ENCODE assay signal across 9 cellular contexts in the genomic region with DNA sequence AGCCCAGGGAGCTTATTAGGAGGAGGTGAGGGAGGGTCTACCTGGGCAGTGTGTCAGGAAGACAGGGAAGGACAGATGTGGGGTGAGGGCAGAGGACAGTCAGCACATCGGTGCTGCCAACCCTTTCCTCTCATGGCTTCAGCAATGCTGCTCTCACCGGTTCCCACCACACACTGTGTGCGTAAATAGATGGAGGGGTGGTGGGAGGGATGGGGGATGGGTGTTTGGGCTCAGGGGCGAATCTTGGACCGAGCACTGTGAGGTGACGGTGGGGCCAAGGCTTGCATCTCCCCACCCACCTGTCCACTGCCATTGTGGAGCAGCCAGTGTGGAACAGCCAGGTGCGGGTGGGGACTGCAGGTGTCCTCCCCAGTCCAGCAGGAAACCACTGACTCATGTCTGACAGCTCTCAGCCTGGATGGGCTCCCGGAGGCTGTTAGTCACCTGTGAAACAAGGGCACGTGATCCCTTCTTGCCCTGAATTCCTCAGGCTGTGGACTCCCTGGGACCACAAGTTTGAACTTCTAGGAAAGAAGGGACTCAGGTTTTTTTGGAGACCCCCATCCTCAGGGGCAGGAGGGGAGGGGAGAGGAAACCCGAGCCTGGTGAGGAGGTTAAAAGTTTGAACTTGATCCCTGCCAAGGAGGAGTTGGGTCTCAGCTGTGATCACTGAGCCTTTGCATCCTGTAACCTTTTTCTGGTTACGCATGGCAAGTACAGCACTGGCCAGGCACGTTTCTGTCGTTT. TPM values are rescaled to one million over a fixed set of nuclear protein-coding genes. Genes with fewer than 3 reads are reported as not detected.
DNase-seq lines count a peak whose midpoint lies in the region; ATAC-seq, FAIRE-seq and TF ChIP-seq lines count a peak whose summit lies in the region.
"Had no signal": no experiment of that assay in that cellular context is flagged by ENCODE, and none has a peak within 500 bp of the region (broad histone marks: within the 10 kb centered on the region; RNA-seq: fewer than 3 reads in every experiment).

No MANE protein-coding gene starts in this region.

- H3K36me3 Mint-ChIP-seq in HFFc6 (ENCODE audit: low read depth) = peaks cover 12% of the 10 kb centered on the region; the same call in 1 of the 2 replicates
- H3K36me3 Mint-ChIP-seq in stimulated activated effector memory CD8-positive, alpha-beta T cell treated with anti-CD3 and anti-CD28 coated beads, Interleukin-12 subunit alpha, Interleukin-12 subunit beta, amount 100 ng/mL, for 72 hours = no peaks in the 10 kb centered on the region

- peaks cover 12% of the 10 kb centered on the region for H3K9me3 ChIP-seq in HepG2 (ENCODE audit: low read length)

- H3K4me3 ChIP-seq in HepG2 (replicated peaks in 1 of 3; ENCODE audit: insufficient read depth in 1 of 3, low read depth in 2 of 3, low read length in 3 of 3) = no peak overlapping the region

- H3K9me3 Mint-ChIP-seq in HFFc6 = peaks cover 11% of the 10 kb centered on the region
- no peaks in the 10 kb centered on the region for H3K9me3 Mint-ChIP-seq in stimulated activated effector memory CD8-positive, alpha-beta T cell treated with anti-CD3 and anti-CD28 coated beads, Interleukin-12 subunit alpha, Interleukin-12 subunit beta, amount 100 ng/mL, for 72 hours

- H3K36me3 ChIP-seq in HepG2 (replicated peaks in 1 of 2; ENCODE audit: control insufficient read depth in 1 of 2, insufficient read depth in 2 of 2, low read length in 2 of 2) = no peaks in the 10 kb centered on the region

- no peak overlapping the region for H3K27ac Mint-ChIP-seq in HFFc6
- H3K27ac Mint-ChIP-seq in stimulated activated effector memory CD8-positive, alpha-beta T cell treated with anti-CD3 and anti-CD28 coated beads, Interleukin-12 subunit alpha, Interleukin-12 subunit beta, amount 100 ng/mL, for 72 hours = no peak overlapping the region

- H3K79me2 ChIP-seq in HepG2 (ENCODE audit: insufficient read depth, low read length) = no peaks in the 10 kb centered on the region

- TF ChIP-seq CTCF in HFFc6 (IDR thresholded peaks at IDR 0.05) = no peak
- TF ChIP-seq CTCF in VCaP (conservative IDR thresholded peaks at IDR 0.05) = no peak
- no peak for TF ChIP-seq CTCF in HepG2 (CRISPR knock-in tag; IDR thresholded peaks at IDR 0.05)

- in situ Hi-C loops in HepG2 (cut with HindIII; ENCODE audit: extremely low pct_ligation_motif_present, low pct_unique_long_range_greater_than_20kb) = no loop called here

- no peak for TF ChIP-seq POLR2A in HepG2 (IDR thresholded peaks at IDR 0.05; ENCODE audit: insufficient read depth in 1 of 2, low read depth in 2 of 2, low read length in 2 of 2)

- POLR2A ChIA-PET in HepG2 (lab: Yijun Ruan, JAX) = no interaction called here

- H3K27me3 Mint-ChIP-seq in HFFc6 (ENCODE audit: insufficient read depth) = peaks cover 19% of the 10 kb centered on the region

- H3K27ac ChIP-seq in VCaP = peak overlapping the region; percentile 45
- no peak overlapping the region for H3K27ac ChIP-seq in HepG2 (ENCODE audit: extremely low read length, insufficient read depth, low read length)

- H2AFZ ChIP-seq in HepG2 (ENCODE audit: low read length) = no peak overlapping the region

- no peak overlapping the region for H3K9ac ChIP-seq in HepG2 (ENCODE audit: insufficient read depth, low read depth, low read length)

- no peak overlapping the region for H3K4me2 ChIP-seq in HepG2 (ENCODE audit: low read depth, low read length)

- H3K4me3 Mint-ChIP-seq in HFFc6 = no peak overlapping the region
- no peak overlapping the region for H3K4me3 Mint-ChIP-seq in stimulated activated effector memory CD8-positive, alpha-beta T cell treated with anti-CD3 and anti-CD28 coated beads, Interleukin-12 subunit alpha, Interleukin-12 subunit beta, amount 100 ng/mL, for 72 hours

- DNase-seq in COLO668 (lab: John Stamatoyannopoulos, UW; ENCODE audit: unreplicated experiment) (peak; percentile 85), HFFc6 (peak; percentile 55), HepG2 (ENCODE audit: low spot score) (no peak), middle frontal gyrus (ENCODE audit: extremely low spot score, low spot score) (no peak)
- DNase-seq in effector CD4-positive, alpha-beta T cell = no peak
- no peak for DNase-seq in stimulated activated effector memory CD8-positive, alpha-beta T cell treated with anti-CD3 and anti-CD28 coated beads, Interleukin-12 subunit alpha, Interleukin-12 subunit beta, amount 100 ng/mL, for 72 hours (ENCODE audit: low spot score in 2 of 2)
- DNase-seq: activated CD8-positive, alpha-beta memory T cell treated with anti-CD3 and anti-CD28 coated beads for 24 hours had no signal

- FAIRE-seq in HepG2 (lab: Jason Lieb, UNC) = no peak

- CTCF ChIA-PET in HepG2 (lab: Yijun Ruan, JAX; ENCODE audit: low intra/inter-chr PET ratio, low total read pairs) = no interaction called here

- 23% methylated on average over 12 of the region's 13 CpGs for WGBS in HepG2 (ENCODE audit: low lambda C conversion rate)

- H3K4me1 Mint-ChIP-seq in HFFc6 (ENCODE audit: low read depth) = peaks cover 30% of the 10 kb centered on the region
- H3K4me1 Mint-ChIP-seq in stimulated activated effector memory CD8-positive, alpha-beta T cell treated with anti-CD3 and anti-CD28 coated beads, Interleukin-12 subunit alpha, Interleukin-12 subunit beta, amount 100 ng/mL, for 72 hours = no peaks in the 10 kb centered on the region

- intact Hi-C loops in HepG2 (cut with micrococcal nuclease; ENCODE audit: unreplicated experiment) = no loop called here

- ATAC-seq in HepG2 (no peak), GM19324 (IDR thresholded peaks at IDR 0.05; ENCODE audit: low FRiP score, unreplicated experiment) (no peak)
- no peak for ATAC-seq in stimulated activated effector memory CD8-positive, alpha-beta T cell treated with anti-CD3 and anti-CD28 coated beads, Interleukin-12 subunit alpha, Interleukin-12 subunit beta, amount 100 ng/mL, for 72 hours

- H3K4me1 ChIP-seq in HepG2 (ENCODE audit: insufficient read depth, low read length) = 0 out of 2 replicates have a peak, but pooled peaks cover 6% of the 10 kb centered on the region

- no TSS peak for BruUV-seq in HepG2 (replicated peaks; lab: Mats Ljungman, UMichigan)

- no peaks in the 10 kb centered on the region for H3K27me3 ChIP-seq in HepG2 (ENCODE audit: control insufficient read depth in 1 of 2, insufficient read depth in 2 of 2, low read length in 2 of 2)

- TF ChIP-seq RAD21 in HepG2 (CRISPR knock-in tag; IDR thresholded peaks at IDR 0.05) = no peak

- TF ChIP-seq EP300 in HepG2 (IDR thresholded peaks at IDR 0.05; ENCODE audit: low read depth in 2 of 2, low read length in 2 of 2) (no peak), HepG2 (CRISPR knock-in tag; IDR thresholded peaks at IDR 0.05; ENCODE audit: borderline replicate concordance) (no peak)

- no peaks in the 10 kb centered on the region for H4K20me1 ChIP-seq in HepG2 (ENCODE audit: insufficient read depth, low read length)

RNA-seq across cellular contexts. Expression of a gene that starts 42.7 kb away (rescaled TPM):
- under 1 TPM; 0.05 to 0.73 (median 0.30) TPM for total RNA-seq in HFFc6 (2021; fragmentation: NEBNext Ultra II Directional; extraction: Animal tissue kit (Norgen Biotek cat#: 25700))
- total RNA-seq in HepG2 (2016; rRNA removed; fragmentation: Illumina TruSeq; extraction: Trizol) = 0.07 TPM in 1 of 2 replicates, not detected in the other
- not detected in 2 replicates for total RNA-seq in HepG2 (2016; cell fraction: cytosol; rRNA removed; fragmentation: Illumina TruSeq; extraction: Trizol; ENCODE audit: low read depth)
- total RNA-seq in HepG2 (2016; cell fraction: insoluble cytoplasmic fraction; rRNA removed; fragmentation: Illumina TruSeq; extraction: Trizol) = 0.06 TPM in 1 of 2 replicates, not detected in the other
- total RNA-seq in HepG2 (2016; cell fraction: membrane; rRNA removed; fragmentation: Illumina TruSeq; extraction: Trizol) = not detected in 2 replicates
- total RNA-seq in HepG2 (2016; cell fraction: nucleus; rRNA removed; fragmentation: Illumina TruSeq; extraction: Trizol) = not detected in 2 replicates
- 0.13 and 0.32 TPM in 2 replicates for polyA plus RNA-seq in HepG2 (2011; rRNA removed)
- 0.06 and 0.38 TPM in 2 replicates for polyA plus RNA-seq in HepG2 (2011; cell fraction: cytosol; rRNA removed)
- 0.51 and 0.87 TPM in 2 replicates for polyA plus RNA-seq in HepG2 (2011; cell fraction: nucleus; rRNA removed)
- 1.2 and 1.3 TPM in 2 replicates for polyA plus RNA-seq in HepG2 (2012)
- polyA plus RNA-seq in HepG2 (2016; cell fraction: cytosol; fragmentation: Illumina TruSeq; extraction: Trizol; ENCODE audit: low read depth) = not detected in 2 replicates
- polyA plus RNA-seq in HepG2 (2016; cell fraction: insoluble cytoplasmic fraction; fragmentation: Illumina TruSeq; extraction: Trizol; ENCODE audit: low read depth) = not detected in 2 replicates
- polyA plus RNA-seq in HepG2 (2016; cell fraction: membrane; fragmentation: Illumina TruSeq; extraction: Trizol; ENCODE audit: low read depth) = not detected in 2 replicates
- 0.40 TPM in 1 of 2 replicates, not detected in the other for polyA plus RNA-seq in HepG2 (2016; cell fraction: nucleus; fragmentation: Illumina TruSeq; extraction: Trizol; ENCODE audit: insufficient read depth, low read depth)
- 0.24 TPM in 1 of 2 replicates, not detected in the other for polyA minus RNA-seq in HepG2 (2011; rRNA and poly(A)+ RNA removed; ENCODE audit: low replicate concordance)
- polyA minus RNA-seq in HepG2 (2011; cell fraction: cytosol; rRNA and poly(A)+ RNA removed) = 1.2 TPM in 1 of 2 replicates, not detected in the other
- 0.52 TPM in 1 of 2 replicates, not detected in the other for polyA minus RNA-seq in HepG2 (2011; cell fraction: nucleus; rRNA and poly(A)+ RNA removed)

RNA-seq across cellular contexts. Expression of a gene that starts 48.1 kb away (rescaled TPM):
- total RNA-seq in HFFc6 (2021; fragmentation: NEBNext Ultra II Directional; extraction: Animal tissue kit (Norgen Biotek cat#: 25700)) = 10 to 100 TPM; 13.3 to 17.0 (median 13.9) TPM
- total RNA-seq in HepG2 (2016; rRNA removed; fragmentation: Illumina TruSeq; extraction: Trizol) = 17.6 and 21.9 TPM in 2 replicates
- total RNA-seq in HepG2 (2016; cell fraction: cytosol; rRNA removed; fragmentation: Illumina TruSeq; extraction: Trizol; ENCODE audit: low read depth) = 5.3 and 6.1 TPM in 2 replicates
- total RNA-seq in HepG2 (2016; cell fraction: insoluble cytoplasmic fraction; rRNA removed; fragmentation: Illumina TruSeq; extraction: Trizol) = 16.8 and 19.8 TPM in 2 replicates
- 12.0 and 12.6 TPM in 2 replicates for total RNA-seq in HepG2 (2016; cell fraction: membrane; rRNA removed; fragmentation: Illumina TruSeq; extraction: Trizol)
- 16.4 and 21.3 TPM in 2 replicates for total RNA-seq in HepG2 (2016; cell fraction: nucleus; rRNA removed; fragmentation: Illumina TruSeq; extraction: Trizol)
- polyA plus RNA-seq in HepG2 (2011; rRNA removed) = 17.6 and 18.9 TPM in 2 replicates
- polyA plus RNA-seq in HepG2 (2011; cell fraction: cytosol; rRNA removed) = 8.1 and 9.3 TPM in 2 replicates
- 36.1 and 55.4 TPM in 2 replicates for polyA plus RNA-seq in HepG2 (2011; cell fraction: nucleus; rRNA removed)
- polyA plus RNA-seq in HepG2 (2012) = 12.8 and 14.6 TPM in 2 replicates
- polyA plus RNA-seq in HepG2 (2016; cell fraction: cytosol; fragmentation: Illumina TruSeq; extraction: Trizol; ENCODE audit: low read depth) = 4.5 and 5.6 TPM in 2 replicates
- polyA plus RNA-seq in HepG2 (2016; cell fraction: insoluble cytoplasmic fraction; fragmentation: Illumina TruSeq; extraction: Trizol; ENCODE audit: low read depth) = 14.3 and 14.6 TPM in 2 replicates
- 6.2 and 9.0 TPM in 2 replicates for polyA plus RNA-seq in HepG2 (2016; cell fraction: membrane; fragmentation: Illumina TruSeq; extraction: Trizol; ENCODE audit: low read depth)
- polyA plus RNA-seq in HepG2 (2016; cell fraction: nucleus; fragmentation: Illumina TruSeq; extraction: Trizol; ENCODE audit: insufficient read depth, low read depth) = 27.9 and 29.5 TPM in 2 replicates
- 0.58 and 14.8 TPM in 2 replicates for polyA minus RNA-seq in HepG2 (2011; rRNA and poly(A)+ RNA removed; ENCODE audit: low replicate concordance)
- 13.7 and 13.9 TPM in 2 replicates for polyA minus RNA-seq in HepG2 (2011; cell fraction: cytosol; rRNA and poly(A)+ RNA removed)
- polyA minus RNA-seq in HepG2 (2011; cell fraction: nucleus; rRNA and poly(A)+ RNA removed) = 28.3 and 40.0 TPM in 2 replicates

Comparison
In these comparisons a context has a peak if more than half of its experiments do, and no peak if none do; other contexts are left out.
1. DNase-seq: peak in COLO668 (single experiment) and HFFc6 (single experiment); none in HepG2 (single experiment), effector CD4-positive, alpha-beta T cell (single experiment), middle frontal gyrus (single experiment) and stimulated activated effector memory CD8-positive, alpha-beta T cell treated with anti-CD3 and anti-CD28 coated beads, Interleukin-12 subunit alpha, Interleukin-12 subunit beta, amount 100 ng/mL, for 72 hours (0 of 2).